8 cellular contexts compared by ENCODE assay signal in genomic region chr6:36615018-36615761, GRCh38. TPM values are rescaled to one million over a fixed set of nuclear protein-coding genes. Genes with fewer than 3 reads are reported as not detected.
DNase-seq lines count a peak whose midpoint lies in the region; ATAC-seq and TF ChIP-seq lines count a peak whose summit lies in the region.

No MANE protein-coding gene starts in this region.

- TF ChIP-seq CTCF in AG04450 (IDR thresholded peaks at IDR 0.05; ENCODE audit: low read depth, low read length) (peak; percentile 84), GM12801 (IDR thresholded peaks at IDR 0.05; ENCODE audit: extremely low read depth, insufficient read length) (peak; percentile 54), neural progenitor cell (IDR thresholded peaks at IDR 0.05) (peak; percentile 81)

- no peak overlapping the region for H3K4me2 ChIP-seq in neural progenitor cell

- no peak overlapping the region for H2AFZ ChIP-seq in neural progenitor cell (replicated peaks)

- no peak for TF ChIP-seq POLR2A in GM18505 (IDR thresholded peaks at IDR 0.05; ENCODE audit: borderline replicate concordance, extremely low read depth, insufficient read depth, insufficient read length)

- peaks cover 29% of the 10 kb centered on the region for H3K36me3 Mint-ChIP-seq in neural progenitor cell

- no peak overlapping the region for H3K4me3 Mint-ChIP-seq in neural progenitor cell

- H3K9ac ChIP-seq in neural progenitor cell = no peak overlapping the region

- no peaks in the 10 kb centered on the region for H3K4me1 Mint-ChIP-seq in neural progenitor cell

- no peak for ATAC-seq in GM18505 (IDR thresholded peaks at IDR 0.05; ENCODE audit: unreplicated experiment)

- DNase-seq in AG04450 (ENCODE audit: low read depth, low spot score) = peak; percentile 39
- peak; percentile 23 for DNase-seq in NCI-H446 treated with DMSO at 0.1 percent for 48 hours (lab: John Stamatoyannopoulos, UW)
- DNase-seq in activated T-cell treated with anti-CD3 and anti-CD28 coated beads for 48 hours (ENCODE audit: low read depth) = peak; percentile 33
- DNase-seq in fibroblast of peridontal ligament (ENCODE audit: extremely low read depth) = peak; percentile 81
- DNase-seq in neural progenitor cell (ENCODE audit: low spot score) = peak; percentile 62
- no peak for DNase-seq in HK-2 (ENCODE audit: unreplicated experiment)

- H3K79me2 ChIP-seq in neural progenitor cell (ENCODE audit: low read depth) = no peaks in the 10 kb centered on the region

- H3K27me3 Mint-ChIP-seq in neural progenitor cell (ENCODE audit: insufficient read depth, low read depth) = peaks cover 3% of the 10 kb centered on the region

- POLR2A ChIA-PET in AG04450 (lab: Yijun Ruan, JAX) = interaction anchor here (0.6 to 1.6 kb wide), 10 partner anchors 9 to 144 kb away, joined by 4 to 11 read pairs (median 6); partner anchors contain the start of gene CDKN1A

- H3F3A ChIP-seq in neural progenitor cell (ENCODE audit: low read depth) = peaks cover 55% of the 10 kb centered on the region

- H3K27ac ChIP-seq in AG04450 (ENCODE audit: low read depth, low read length) (peak overlapping the region; percentile 11), neural progenitor cell (no peak overlapping the region)

- CTCF ChIA-PET in AG04450 (lab: Charles Lee) = interaction anchor here (0.6 to 3.0 kb wide), 50 partner anchors 9 to 739 kb away, joined by 3 to 76 read pairs (median 4); partner anchors contain the start of genes CDKN1A and RAB44

- peaks cover 34% of the 10 kb centered on the region for H4K20me1 ChIP-seq in neural progenitor cell (ENCODE audit: low read depth)

- H3K4me3 ChIP-seq in AG04450 (ENCODE audit: low read depth, low read length) (no peak overlapping the region), neural progenitor cell (no peak overlapping the region)

- H3K36me3 ChIP-seq in neural progenitor cell = no peaks in the 10 kb centered on the region

- no peaks in the 10 kb centered on the region for H3K9me3 Mint-ChIP-seq in neural progenitor cell

- H3K9me3 ChIP-seq in AG04450 (ENCODE audit: control insufficient read depth, insufficient read depth, low read length) (no peaks in the 10 kb centered on the region; the same call in 1 of the 2 replicates), neural progenitor cell (ENCODE audit: low read depth) (no peaks in the 10 kb centered on the region)

- no peak overlapping the region for H3K27ac Mint-ChIP-seq in neural progenitor cell

- no peaks in the 10 kb centered on the region for H3K4me1 ChIP-seq in neural progenitor cell

- no peaks in the 10 kb centered on the region for H3K27me3 ChIP-seq in AG04450 (ENCODE audit: control insufficient read depth, insufficient read depth, low read length)
- no peaks in the 10 kb centered on the region for H3K27me3 ChIP-seq in neural progenitor cell

RNA-seq across cellular contexts. Expression of gene SRSF3, which starts 21.0 kb away (rescaled TPM):
- polyA plus RNA-seq in AG04450 (2011; rRNA removed) = 317 and 423 TPM in 2 replicates
- polyA minus RNA-seq in AG04450 (2011; rRNA and poly(A)+ RNA removed) = 181 and 213 TPM in 2 replicates
- total RNA-seq in neural progenitor cell (ENCODE audit: low replicate concordance) = 267 and 297 TPM in 2 replicates
